12 cellular contexts compared by ENCODE assay signal in the genomic region with DNA sequence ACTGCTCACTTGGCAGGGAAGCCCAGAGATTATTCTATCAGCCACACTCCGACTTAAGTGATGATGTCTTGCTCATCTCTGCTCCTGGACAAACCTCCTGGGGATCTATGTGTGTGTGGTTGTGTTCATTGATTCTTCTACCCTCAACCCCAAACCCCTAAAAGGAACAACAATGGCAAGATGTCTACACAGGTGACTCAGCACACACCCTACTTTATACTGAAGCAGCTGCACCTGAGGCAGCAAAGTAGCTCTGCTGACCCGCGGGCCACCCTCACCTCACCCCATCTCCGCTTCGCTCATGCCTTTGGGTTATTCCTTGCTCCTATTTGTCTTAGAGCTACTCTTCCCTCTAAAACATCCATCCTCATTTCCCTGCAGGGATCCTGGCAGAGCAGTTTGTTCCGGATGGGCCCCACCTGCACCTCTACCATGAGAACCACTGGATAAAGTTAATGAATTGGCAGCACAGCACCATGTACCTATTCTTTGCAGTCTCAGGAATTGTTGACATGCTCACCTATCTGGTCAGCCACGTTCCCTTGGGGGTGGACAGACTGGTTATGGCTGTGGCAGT. TPM values are rescaled to one million over a fixed set of nuclear protein-coding genes. Genes with fewer than 3 reads are reported as not detected.
DNase-seq lines count a peak whose midpoint lies in the region; ATAC-seq and TF ChIP-seq lines count a peak whose summit lies in the region.
"Had no signal": no experiment of that assay in that cellular context is flagged by ENCODE, and none has a peak within 500 bp of the region (broad histone marks: within the 10 kb centered on the region; RNA-seq: fewer than 3 reads in every experiment).

No MANE protein-coding gene starts in this region.

- WGBS in thyroid gland, 2 donors = 81 to 85% methylated on average over 7 of the region's 7 CpGs

- H3K9me2 ChIP-seq in PC-9 (ENCODE audit: insufficient read depth) = no peaks in the 10 kb centered on the region

- CTCF ChIA-PET in PC-9 (lab: Charles Lee) = no interaction called here

- no peaks in the 10 kb centered on the region for H3K9me3 Mint-ChIP-seq in activated T-cell treated with anti-CD3 and anti-CD28 coated beads, Interleukin-2, amount 50 U/mL, for 24 hours
- H3K9me3 Mint-ChIP-seq in endothelial cell (ENCODE audit: unreplicated experiment) = no peaks in the 10 kb centered on the region
- H3K9me3 Mint-ChIP-seq: brain had no signal

- ATAC-seq in HG03025 (IDR thresholded peaks at IDR 0.05; ENCODE audit: low FRiP score, unreplicated experiment) (no peak), GM21528 (IDR thresholded peaks at IDR 0.05; ENCODE audit: low FRiP score, unreplicated experiment) (no peak)

- no peak for TF ChIP-seq POLR2A in thyroid gland (IDR thresholded peaks at IDR 0.05)

- H3K36me3 ChIP-seq in PC-9 (ENCODE audit: low read depth) (peaks cover 26% of the 10 kb centered on the region), thyroid gland (no peaks in the 10 kb centered on the region)

- peaks cover 48% of the 10 kb centered on the region for H3F3A ChIP-seq in PC-9 (ENCODE audit: insufficient read depth, low read depth)

- no peak overlapping the region for H3K4me3 ChIP-seq in PC-9
- H3K4me3 ChIP-seq in thyroid gland (replicated peaks in 1 of 3) = no peak overlapping the region
- H3K4me3 ChIP-seq: tibial nerve had no signal

- H3K27me3 ChIP-seq in PC-9 (ENCODE audit: insufficient read depth, low read depth) (no peaks in the 10 kb centered on the region), thyroid gland (no peaks in the 10 kb centered on the region)
- H3K27me3 ChIP-seq: tibial nerve had no signal

- H3K27ac Mint-ChIP-seq in activated T-cell treated with anti-CD3 and anti-CD28 coated beads, Interleukin-2, amount 50 U/mL, for 24 hours = peak overlapping the region; percentile 86
- H3K27ac Mint-ChIP-seq in endothelial cell (ENCODE audit: unreplicated experiment) = peak overlapping the region; percentile 83

- H3K27ac ChIP-seq in PC-9 (peak overlapping the region; percentile 87), thyroid gland (peak overlapping the region; percentile 49 to 87 (median 81))

- BruUV-seq in PC-9 (replicated peaks; lab: Mats Ljungman, UMichigan) = no TSS peak

- H3K4me3 Mint-ChIP-seq in activated T-cell treated with anti-CD3 and anti-CD28 coated beads, Interleukin-2, amount 50 U/mL, for 24 hours = peak overlapping the region; percentile 16
- H3K4me3 Mint-ChIP-seq in endothelial cell (ENCODE audit: unreplicated experiment) = no peak overlapping the region
- H3K4me3 Mint-ChIP-seq: brain had no signal

- no peak for DNase-seq in activated T-cell treated with anti-CD3 and anti-CD28 coated beads, Interleukin-2, amount 50 U/mL, for 24 hours
- no peak for DNase-seq in activated T-cell treated with anti-CD3 and anti-CD28 coated beads, Interleukin-2, amount 50 U/mL, for 48 hours
- DNase-seq in PC-9 (peak; percentile 35 to 75), endothelial cell (ENCODE audit: low spot score) (no peak), thyroid gland (no peak), inferior parietal cortex (ENCODE audit: extremely low spot score) (no peak)
- DNase-seq: erythroblast, SW 1271 had no signal

- peaks cover 57% of the 10 kb centered on the region for H3K4me1 ChIP-seq in PC-9 (replicated peaks; ENCODE audit: insufficient read depth)
- H3K4me1 ChIP-seq in thyroid gland = peaks cover 14 to 24% of the 10 kb centered on the region in 2 donors
- H3K4me1 ChIP-seq: tibial nerve had no signal

- peak overlapping the region; percentile 59 for H3K4me2 ChIP-seq in PC-9

- no peaks in the 10 kb centered on the region for H3K27me3 Mint-ChIP-seq in activated T-cell treated with anti-CD3 and anti-CD28 coated beads, Interleukin-2, amount 50 U/mL, for 24 hours
- H3K27me3 Mint-ChIP-seq in endothelial cell (ENCODE audit: unreplicated experiment) = peaks cover 4% of the 10 kb centered on the region

- H3K79me2 ChIP-seq in PC-9 (ENCODE audit: low read depth) = peaks cover 9% of the 10 kb centered on the region; the same call in 1 of the 2 replicates

- H3K9me3 ChIP-seq in PC-9 (ENCODE audit: insufficient read depth, low read depth) = no peaks in the 10 kb centered on the region
- no peaks in the 10 kb centered on the region for H3K9me3 ChIP-seq in thyroid gland
- H3K9me3 ChIP-seq: tibial nerve had no signal

- H3K4me1 Mint-ChIP-seq in activated T-cell treated with anti-CD3 and anti-CD28 coated beads, Interleukin-2, amount 50 U/mL, for 24 hours (ENCODE audit: low read depth) = peaks cover 39% of the 10 kb centered on the region
- peaks cover 21% of the 10 kb centered on the region for H3K4me1 Mint-ChIP-seq in endothelial cell (ENCODE audit: unreplicated experiment)

- intact Hi-C loops in PC-9 (cut with micrococcal nuclease; ENCODE audit: unreplicated experiment) (no loop called here), thyroid gland (cut with DNase I) (no loop called here)

- H2AFZ ChIP-seq in PC-9 = no peak overlapping the region

- POLR2A ChIA-PET in PC-9 (lab: Charles Lee; ENCODE audit: unreplicated experiment) = interaction anchor here (0.6 to 1.0 kb wide), 4 partner anchors 26 to 278 kb away, joined by 3 to 9 read pairs (median 4); no protein-coding TSS in a partner anchor

- H3K36me3 Mint-ChIP-seq in activated T-cell treated with anti-CD3 and anti-CD28 coated beads, Interleukin-2, amount 50 U/mL, for 24 hours (ENCODE audit: low read depth) = peaks cover 24% of the 10 kb centered on the region
- H3K36me3 Mint-ChIP-seq in endothelial cell (ENCODE audit: low read depth, unreplicated experiment) = no peaks in the 10 kb centered on the region

- H4K20me1 ChIP-seq in PC-9 (ENCODE audit: insufficient read depth) = no peaks in the 10 kb centered on the region

- TF ChIP-seq CTCF in PC-9 (conservative IDR thresholded peaks at IDR 0.05) = no peak
- no peak for TF ChIP-seq CTCF in endothelial cell (IDR thresholded peaks at IDR 0.05; ENCODE audit: unreplicated experiment)
- no peak for TF ChIP-seq CTCF in thyroid gland (IDR thresholded peaks at IDR 0.05)

RNA-seq across cellular contexts. Expression of a gene that starts 38.7 kb away (rescaled TPM):
- total RNA-seq in PC-9 (2021) = 11.4 and 13.3 TPM in 2 replicates
- total RNA-seq in endothelial cell (ENCODE audit: unreplicated experiment) = not detected
- 10 to 100 TPM in 3 of 4 donors, 1 to 10 TPM in 1; 8.1 to 28.1 (median 21.9) TPM for total RNA-seq in thyroid gland
- total RNA-seq: tibial nerve had no signal

RNA-seq across cellular contexts. Expression of a gene that starts 41.1 kb away (rescaled TPM):
- total RNA-seq in PC-9 (2021) (37.8 and 39.2 TPM in 2 replicates), endothelial cell (ENCODE audit: unreplicated experiment) (31.7 TPM), thyroid gland (10 to 100 TPM; 48.0 to 91.6 (median 64.3) TPM)

Comparison
In these comparisons a context has a peak if more than half of its experiments do, and no peak if none do; other contexts are left out.
1. DNase-seq: peak in PC-9 (2 of 2); none in activated T-cell treated with anti-CD3 and anti-CD28 coated beads, Interleukin-2, amount 50 U/mL, for 24 hours (single experiment), activated T-cell treated with anti-CD3 and anti-CD28 coated beads, Interleukin-2, amount 50 U/mL, for 48 hours (0 of 2), endothelial cell (single experiment), thyroid gland (0 of 2) and inferior parietal cortex (single experiment).